ENCODE assay signal across 17 cellular contexts in the genomic region with DNA sequence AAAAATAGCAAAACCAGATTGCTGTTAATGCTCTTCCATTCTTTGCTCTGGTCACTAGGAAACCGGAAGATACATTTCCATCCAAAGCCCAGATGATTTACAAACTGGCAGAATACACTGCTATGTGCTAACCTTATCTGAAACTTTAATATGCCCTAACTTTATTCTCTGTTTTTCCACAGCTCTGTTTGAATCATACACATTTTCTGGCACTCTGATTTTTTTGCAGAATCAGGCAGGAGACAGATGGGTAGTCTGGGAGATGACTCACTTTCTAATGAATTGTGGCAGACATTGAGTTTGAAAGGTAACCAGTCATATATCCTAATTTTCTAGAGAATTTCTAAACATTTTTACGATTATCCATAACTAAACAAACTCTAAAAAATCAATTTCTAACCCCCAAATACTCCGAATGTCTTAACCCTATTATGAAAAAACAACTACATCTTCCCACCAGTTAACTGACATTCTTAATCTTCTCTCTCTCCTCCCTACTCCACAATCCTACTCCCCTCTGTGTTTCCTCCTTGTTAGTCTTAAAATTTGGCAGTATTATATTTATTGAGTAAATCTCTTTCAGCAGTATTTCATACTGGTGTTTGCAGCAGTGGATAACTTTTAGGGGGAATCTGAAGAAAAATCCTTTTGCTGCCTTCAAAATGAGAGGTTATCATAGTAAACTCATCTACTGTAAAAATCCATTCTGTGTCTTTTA.
"Had no signal": no experiment of that assay in that cellular context is flagged by ENCODE, and none has a peak within 500 bp of the region (broad histone marks: within the 10 kb centered on the region; RNA-seq: fewer than 3 reads in every experiment).

No MANE protein-coding gene starts in this region.

- DNase-seq: activated CD4-positive, alpha-beta T cell treated with anti-CD3 and anti-CD28 coated beads, Interleukin-2, amount 50 U/mL, for 1 hour; activated CD8-positive, alpha-beta memory T cell treated with anti-CD3 and anti-CD28 coated beads for 24 hours; activated naive CD4-positive, alpha-beta T cell; activated naive CD8-positive, alpha-beta T cell treated with anti-CD3 and anti-CD28 coated beads, Interleukin-2, amount 10 ng/mL, durations not matched to agents 7 days and 5 days; dermis blood vessel endothelial cell; effector memory CD8-positive, alpha-beta T cell; heart right ventricle; natural killer cell; stimulated activated CD4-positive, alpha-beta T cell treated with anti-CD3 and anti-CD28 coated beads, Interleukin-15, amount 100 ng/mL, for 24 hours; stimulated activated CD4-positive, alpha-beta T cell treated with anti-CD3 and anti-CD28 coated beads, Interleukin-4, amount 100 ng/mL, for 1 hour; stimulated activated naive B cell treated with anti-CD40 and anti-IgM and Interleukin-4, amounts not matched to agents 10 μg/mL and 1 μg/mL and 100 μg/mL, for 72 hours; T-helper 1 cell; T1000; tibial artery; uterus had no signal

- H3K9me3 ChIP-seq: gastroesophageal sphincter, heart right ventricle, tibial artery, uterus had no signal

- H3K27me3 ChIP-seq: gastroesophageal sphincter, heart right ventricle, tibial artery, uterus had no signal

- H3K27ac ChIP-seq: epithelial cell of prostate, gastroesophageal sphincter, heart right ventricle, tibial artery had no signal

- H3K36me3 ChIP-seq: gastroesophageal sphincter, uterus had no signal

- H3K4me3 ChIP-seq: gastroesophageal sphincter, heart right ventricle, tibial artery, uterus had no signal
